ENCODE assay signal across 8 cellular contexts in the genomic region with DNA sequence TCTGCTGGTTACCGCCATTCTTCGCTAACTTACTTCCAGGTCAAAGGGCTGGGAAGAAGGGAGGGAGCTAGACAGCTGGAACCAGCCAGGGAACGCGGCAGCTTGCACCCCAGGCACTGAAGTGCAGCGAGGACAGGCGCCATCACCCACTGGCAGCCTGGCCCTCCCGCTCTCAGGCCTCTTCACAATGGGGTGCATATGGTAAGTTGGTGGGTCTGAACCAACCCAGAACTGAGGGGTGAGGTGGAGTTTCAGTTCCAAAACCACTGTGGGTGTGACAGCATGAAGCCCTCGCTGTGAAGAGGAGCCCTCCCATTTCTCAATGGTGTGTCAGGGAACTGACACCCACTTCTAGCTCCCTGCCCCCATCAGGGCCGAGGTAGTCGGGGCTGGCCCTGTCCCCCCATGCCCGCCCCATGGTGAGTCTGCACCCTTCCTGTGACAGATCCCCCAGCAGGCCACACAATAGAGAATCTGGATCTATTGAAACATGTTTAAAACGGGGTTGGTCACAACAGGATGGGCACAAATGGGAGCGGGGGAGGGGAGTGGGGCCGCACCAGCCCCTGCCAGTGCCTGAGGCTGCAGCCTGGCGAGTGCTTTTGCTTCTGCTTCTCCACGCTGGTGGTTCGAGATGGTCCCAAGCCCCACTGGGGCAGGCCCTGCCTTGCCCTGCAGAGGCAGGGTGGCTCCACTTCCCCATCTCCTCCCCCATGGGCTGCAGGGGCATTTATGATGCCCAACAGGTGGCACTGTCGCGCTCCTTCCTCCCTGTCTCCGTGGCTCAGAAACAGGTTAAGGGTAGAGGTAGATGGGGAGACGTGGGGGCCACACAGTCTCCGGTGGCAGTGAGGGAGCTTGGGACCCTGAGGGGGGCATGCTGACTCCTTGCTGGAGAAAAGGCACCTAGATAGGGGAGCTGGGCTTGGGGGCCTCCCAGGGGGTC. TPM values are rescaled to one million over a fixed set of nuclear protein-coding genes. Genes with fewer than 3 reads are reported as not detected.
DNase-seq lines count a peak whose midpoint lies in the region; ATAC-seq, FAIRE-seq and TF ChIP-seq lines count a peak whose summit lies in the region.

No MANE protein-coding gene starts in this region.

- no peak overlapping the region for H3K4me3 ChIP-seq in right atrium auricular region
- peak overlapping the region; percentile 38 to 54 for H3K4me3 ChIP-seq in small intestine (ENCODE audit: low read depth in 1 of 2, low read length in 2 of 2)

- TF ChIP-seq CTCF in right atrium auricular region (IDR thresholded peaks at IDR 0.05): peak in 1 of 2 donors; percentile 54

- H3K27me3 ChIP-seq in right atrium auricular region (no peaks in the 10 kb centered on the region), small intestine (ENCODE audit: control insufficient read depth in 2 of 2, insufficient read depth in 2 of 2, low read length in 2 of 2) (no peaks in the 10 kb centered on the region)

- no peaks in the 10 kb centered on the region for H3K9me3 ChIP-seq in right atrium auricular region
- H3K9me3 ChIP-seq in small intestine (ENCODE audit: control insufficient read depth, low read depth): no peaks in the 10 kb centered on the region

- DNase-seq in Right ventricle myocardium inferior (ENCODE audit: missing footprints): peak; percentile 90
- DNase-seq in right atrium auricular region (ENCODE audit: low spot score): no peak
- peak; percentile 31 for DNase-seq in SIG-M5 (lab: John Stamatoyannopoulos, UW)
- DNase-seq in activated T-helper 9 cell treated with anti-CD3 and anti-CD28 coated beads, Interleukin-2, amount 50 U/mL, for 16 hours (ENCODE audit: low read depth): peak; percentile 64
- peak; percentile 86 for DNase-seq in cardiac septum (ENCODE audit: low spot score)
- DNase-seq in small intestine: peak; percentile 64
- DNase-seq in NCI-H1048 (lab: John Stamatoyannopoulos, UW): no peak

- 40 to 53% (median 49%) methylated on average over 22 of the region's 22 CpGs for WGBS in small intestine, 3 donors

- ATAC-seq in Right ventricle myocardium inferior: no peak
- ATAC-seq in HG03378 (IDR thresholded peaks at IDR 0.05; ENCODE audit: unreplicated experiment): peak; percentile 37

- H3K27ac ChIP-seq in right atrium auricular region (no peak overlapping the region), small intestine (ENCODE audit: low read depth in 1 of 2, low read length in 1 of 2) (peak overlapping the region; percentile 63 to 81)

- FAIRE-seq in small intestine (lab: Jason Lieb, UNC): no peak

- H3K36me3 ChIP-seq in right atrium auricular region: peaks cover 20% of the 10 kb centered on the region
- H3K36me3 ChIP-seq in small intestine (ENCODE audit: control insufficient read depth in 2 of 2, insufficient read depth in 2 of 2, low read length in 2 of 2): peaks cover 5 to 8% of the 10 kb centered on the region in 2 donors

- H3K4me1 ChIP-seq in right atrium auricular region (peaks cover 0 to 39% of the 10 kb centered on the region in 2 donors), small intestine (ENCODE audit: control insufficient read depth in 2 of 2, insufficient read depth in 1 of 2, low read depth in 1 of 2, low read length in 1 of 2) (no peaks in the 10 kb centered on the region)

- intact Hi-C loops in Right ventricle myocardium inferior (cut with DNase I): loop anchor here (5.0 kb wide), 1 partner anchor 75 kb away; a partner anchor contains a TSS
- intact Hi-C loops in cardiac septum (cut with DNase I): loop anchor here (5.0 kb wide), 1 partner anchor 75 kb away; a partner anchor contains a TSS

RNA-seq across cellular contexts. Expression of a gene that starts 2.3 kb away (rescaled TPM):
- total RNA-seq in Right ventricle myocardium inferior: 3.4 TPM
- total RNA-seq in right atrium auricular region: 1 to 10 TPM; 2.7 to 5.6 TPM
- 7.5 TPM for total RNA-seq in cardiac septum
- polyA plus RNA-seq in small intestine: 10 to 100 TPM in 2 of 3 donors, 1 to 10 TPM in 1; 2.0 to 14.7 (median 11.6) TPM

RNA-seq across cellular contexts. Expression of a gene that starts 44.0 kb away (rescaled TPM):
- total RNA-seq in Right ventricle myocardium inferior (13.3 TPM), right atrium auricular region (10 to 100 TPM; 13.1 to 14.4 TPM), cardiac septum (20.4 TPM)
- 10 to 100 TPM in 2 of 3 donors, 1 to 10 TPM in 1; 8.1 to 15.0 (median 11.5) TPM for polyA plus RNA-seq in small intestine

Comparison
In these comparisons a context has a peak if more than half of its experiments do, and no peak if none do; other contexts are left out.
1. DNase-seq: peak in Right ventricle myocardium inferior (single experiment), SIG-M5 (single experiment), activated T-helper 9 cell treated with anti-CD3 and anti-CD28 coated beads, Interleukin-2, amount 50 U/mL, for 16 hours (single experiment), cardiac septum (single experiment) and small intestine (single experiment); none in right atrium auricular region (single experiment) and NCI-H1048 (single experiment).
2. H3K27ac ChIP-seq: peak in small intestine (2 of 2); none in right atrium auricular region (0 of 2).
3. H3K4me3 ChIP-seq: peak in small intestine (2 of 2); none in right atrium auricular region (0 of 2).